Comparison of ENCODE assay signal across 20 cellular contexts in the genomic region with DNA sequence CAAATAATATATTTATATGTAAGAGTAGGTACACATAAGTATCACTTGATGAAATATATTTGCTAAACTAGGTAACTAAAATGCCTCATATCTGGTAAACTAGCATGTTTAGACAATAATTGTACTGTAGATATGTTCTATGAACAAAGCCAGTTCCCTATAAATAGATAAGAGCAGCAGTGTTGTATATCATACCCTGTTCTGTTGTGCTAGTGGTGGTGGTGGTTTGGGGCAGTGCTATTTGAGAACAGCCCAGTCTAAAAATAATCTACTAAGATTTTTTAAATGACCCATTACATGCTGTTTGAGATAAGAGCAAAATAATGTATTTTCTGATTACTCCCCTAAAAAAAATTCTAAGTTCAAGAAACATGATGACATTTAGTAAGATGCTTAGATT.
"Had no signal": no experiment of that assay in that cellular context is flagged by ENCODE, and none has a peak within 500 bp of the region (broad histone marks: within the 10 kb centered on the region; RNA-seq: fewer than 3 reads in every experiment).

No MANE protein-coding gene starts in this region.

- H3K4me3 ChIP-seq: right atrium auricular region had no signal

- H3K36me3 ChIP-seq: right atrium auricular region, WERI-Rb-1 had no signal

- H3K27ac ChIP-seq: right atrium auricular region, WERI-Rb-1 had no signal

- H3K27me3 ChIP-seq: right atrium auricular region had no signal

- H3K4me1 ChIP-seq: right atrium auricular region had no signal

- DNase-seq: activated CD4-positive, alpha-beta T cell treated with anti-CD3 and anti-CD28 coated beads for 1 hour; activated CD8-positive, alpha-beta memory T cell treated with anti-CD3 and anti-CD28 coated beads for 24 hours; activated CD8-positive, alpha-beta memory T cell treated with anti-CD3 and anti-CD28 coated beads, Interleukin-2, amount 50 U/mL, for 48 hours; activated effector memory CD4-positive, alpha-beta T cell treated with Interleukin-2 at 50 U/mL for 16 hours; activated naive CD4-positive, alpha-beta T cell treated with anti-CD3 and anti-CD28 coated beads, Interleukin-2, amount 50 U/mL, for 16 hours; activated T-cell treated with anti-CD3 and anti-CD28 coated beads, Interleukin-2, amount 50 U/mL, for 48 hours; aorta; dermis blood vessel endothelial cell; effector memory CD8-positive, alpha-beta T cell; foreskin fibroblast; glutamatergic neuron; kidney; mesenchymal stem cell; small intestine; stimulated activated CD4-positive, alpha-beta T cell treated with anti-CD3 and anti-CD28 coated beads, Interleukin-4, amount 100 ng/mL, for 1 hour; stimulated activated naive CD8-positive, alpha-beta T cell treated with anti-CD3 and anti-CD28 coated beads, Interleukin-15, amount 100 ng/mL, for 72 hours; SW 1271; T-helper 2 cell; WERI-Rb-1 had no signal

- FAIRE-seq: kidney, small intestine had no signal

- H3K9me3 ChIP-seq: right atrium auricular region had no signal
